1 cellular context compared by ENCODE assay signal in the genomic region with DNA sequence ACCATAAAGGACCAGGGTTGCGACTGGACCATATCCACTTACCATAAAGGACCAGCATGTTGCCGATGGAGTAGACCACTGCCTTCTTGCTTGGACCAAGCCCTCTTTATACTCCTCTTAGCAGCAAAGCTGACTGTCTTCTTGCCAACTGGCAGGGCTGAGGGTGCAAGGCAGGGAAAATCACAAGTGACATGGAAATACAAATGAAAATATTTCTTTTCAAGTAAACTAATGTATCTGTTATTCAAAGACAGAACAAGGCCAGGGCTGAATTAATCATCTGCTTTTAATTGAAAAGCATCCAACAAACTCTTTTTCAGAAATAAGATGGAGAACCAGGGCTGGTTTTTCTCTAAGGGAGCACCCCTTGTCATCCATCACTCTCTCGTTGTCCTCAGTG.
TF ChIP-seq lines count a peak whose summit lies in the region.

A gene (minus strand): TSS at position 99 of the 400 bp plus-strand sequence. CDS start 41 bp downstream, at position 58.

TF ChIP-seq in GM23338, 12 proteins besides CTCF, POLR2A, EP300 and RAD21 (continued from another document):
- TF ChIP-seq, protein P1, sequence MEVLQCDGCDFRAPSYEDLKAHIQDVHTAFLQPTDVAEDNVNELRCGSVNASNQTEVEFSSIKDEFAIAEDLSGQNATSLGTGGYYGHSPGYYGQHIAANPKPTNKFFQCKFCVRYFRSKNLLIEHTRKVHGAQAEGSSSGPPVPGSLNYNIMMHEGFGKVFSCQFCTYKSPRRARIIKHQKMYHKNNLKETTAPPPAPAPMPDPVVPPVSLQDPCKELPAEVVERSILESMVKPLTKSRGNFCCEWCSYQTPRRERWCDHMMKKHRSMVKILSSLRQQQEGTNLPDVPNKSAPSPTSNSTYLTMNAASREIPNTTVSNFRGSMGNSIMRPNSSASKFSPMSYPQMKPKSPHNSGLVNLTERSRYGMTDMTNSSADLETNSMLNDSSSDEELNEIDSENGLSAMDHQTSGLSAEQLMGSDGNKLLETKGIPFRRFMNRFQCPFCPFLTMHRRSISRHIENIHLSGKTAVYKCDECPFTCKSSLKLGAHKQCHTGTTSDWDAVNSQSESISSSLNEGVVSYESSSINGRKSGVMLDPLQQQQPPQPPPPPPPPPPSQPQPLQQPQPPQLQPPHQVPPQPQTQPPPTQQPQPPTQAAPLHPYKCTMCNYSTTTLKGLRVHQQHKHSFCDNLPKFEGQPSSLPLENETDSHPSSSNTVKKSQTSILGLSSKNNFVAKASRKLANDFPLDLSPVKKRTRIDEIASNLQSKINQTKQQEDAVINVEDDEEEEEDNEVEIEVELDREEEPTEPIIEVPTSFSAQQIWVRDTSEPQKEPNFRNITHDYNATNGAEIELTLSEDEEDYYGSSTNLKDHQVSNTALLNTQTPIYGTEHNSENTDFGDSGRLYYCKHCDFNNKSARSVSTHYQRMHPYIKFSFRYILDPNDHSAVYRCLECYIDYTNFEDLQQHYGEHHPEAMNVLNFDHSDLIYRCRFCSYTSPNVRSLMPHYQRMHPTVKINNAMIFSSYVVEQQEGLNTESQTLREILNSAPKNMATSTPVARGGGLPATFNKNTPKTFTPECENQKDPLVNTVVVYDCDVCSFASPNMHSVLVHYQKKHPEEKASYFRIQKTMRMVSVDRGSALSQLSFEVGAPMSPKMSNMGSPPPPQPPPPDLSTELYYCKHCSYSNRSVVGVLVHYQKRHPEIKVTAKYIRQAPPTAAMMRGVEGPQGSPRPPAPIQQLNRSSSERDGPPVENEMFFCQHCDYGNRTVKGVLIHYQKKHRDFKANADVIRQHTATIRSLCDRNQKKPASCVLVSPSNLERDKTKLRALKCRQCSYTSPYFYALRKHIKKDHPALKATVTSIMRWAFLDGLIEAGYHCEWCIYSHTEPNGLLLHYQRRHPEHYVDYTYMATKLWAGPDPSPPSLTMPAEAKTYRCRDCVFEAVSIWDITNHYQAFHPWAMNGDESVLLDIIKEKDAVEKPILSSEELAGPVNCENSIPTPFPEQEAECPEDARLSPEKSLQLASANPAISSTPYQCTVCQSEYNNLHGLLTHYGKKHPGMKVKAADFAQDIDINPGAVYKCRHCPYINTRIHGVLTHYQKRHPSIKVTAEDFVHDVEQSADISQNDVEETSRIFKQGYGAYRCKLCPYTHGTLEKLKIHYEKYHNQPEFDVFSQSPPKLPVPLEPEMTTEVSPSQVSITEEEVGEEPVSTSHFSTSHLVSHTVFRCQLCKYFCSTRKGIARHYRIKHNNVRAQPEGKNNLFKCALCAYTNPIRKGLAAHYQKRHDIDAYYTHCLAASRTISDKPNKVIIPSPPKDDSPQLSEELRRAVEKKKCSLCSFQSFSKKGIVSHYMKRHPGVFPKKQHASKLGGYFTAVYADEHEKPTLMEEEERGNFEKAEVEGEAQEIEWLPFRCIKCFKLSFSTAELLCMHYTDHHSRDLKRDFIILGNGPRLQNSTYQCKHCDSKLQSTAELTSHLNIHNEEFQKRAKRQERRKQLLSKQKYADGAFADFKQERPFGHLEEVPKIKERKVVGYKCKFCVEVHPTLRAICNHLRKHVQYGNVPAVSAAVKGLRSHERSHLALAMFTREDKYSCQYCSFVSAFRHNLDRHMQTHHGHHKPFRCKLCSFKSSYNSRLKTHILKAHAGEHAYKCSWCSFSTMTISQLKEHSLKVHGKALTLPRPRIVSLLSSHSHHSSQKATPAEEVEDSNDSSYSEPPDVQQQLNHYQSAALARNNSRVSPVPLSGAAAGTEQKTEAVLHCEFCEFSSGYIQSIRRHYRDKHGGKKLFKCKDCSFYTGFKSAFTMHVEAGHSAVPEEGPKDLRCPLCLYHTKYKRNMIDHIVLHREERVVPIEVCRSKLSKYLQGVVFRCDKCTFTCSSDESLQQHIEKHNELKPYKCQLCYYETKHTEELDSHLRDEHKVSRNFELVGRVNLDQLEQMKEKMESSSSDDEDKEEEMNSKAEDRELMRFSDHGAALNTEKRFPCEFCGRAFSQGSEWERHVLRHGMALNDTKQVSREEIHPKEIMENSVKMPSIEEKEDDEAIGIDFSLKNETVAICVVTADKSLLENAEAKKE (CRISPR knock-in tag; IDR thresholded peaks at IDR 0.05): no peak
- TF ChIP-seq STAT1 (IDR thresholded peaks at IDR 0.05; ENCODE audit: unreplicated experiment): no peak
- TF ChIP-seq, protein P2, sequence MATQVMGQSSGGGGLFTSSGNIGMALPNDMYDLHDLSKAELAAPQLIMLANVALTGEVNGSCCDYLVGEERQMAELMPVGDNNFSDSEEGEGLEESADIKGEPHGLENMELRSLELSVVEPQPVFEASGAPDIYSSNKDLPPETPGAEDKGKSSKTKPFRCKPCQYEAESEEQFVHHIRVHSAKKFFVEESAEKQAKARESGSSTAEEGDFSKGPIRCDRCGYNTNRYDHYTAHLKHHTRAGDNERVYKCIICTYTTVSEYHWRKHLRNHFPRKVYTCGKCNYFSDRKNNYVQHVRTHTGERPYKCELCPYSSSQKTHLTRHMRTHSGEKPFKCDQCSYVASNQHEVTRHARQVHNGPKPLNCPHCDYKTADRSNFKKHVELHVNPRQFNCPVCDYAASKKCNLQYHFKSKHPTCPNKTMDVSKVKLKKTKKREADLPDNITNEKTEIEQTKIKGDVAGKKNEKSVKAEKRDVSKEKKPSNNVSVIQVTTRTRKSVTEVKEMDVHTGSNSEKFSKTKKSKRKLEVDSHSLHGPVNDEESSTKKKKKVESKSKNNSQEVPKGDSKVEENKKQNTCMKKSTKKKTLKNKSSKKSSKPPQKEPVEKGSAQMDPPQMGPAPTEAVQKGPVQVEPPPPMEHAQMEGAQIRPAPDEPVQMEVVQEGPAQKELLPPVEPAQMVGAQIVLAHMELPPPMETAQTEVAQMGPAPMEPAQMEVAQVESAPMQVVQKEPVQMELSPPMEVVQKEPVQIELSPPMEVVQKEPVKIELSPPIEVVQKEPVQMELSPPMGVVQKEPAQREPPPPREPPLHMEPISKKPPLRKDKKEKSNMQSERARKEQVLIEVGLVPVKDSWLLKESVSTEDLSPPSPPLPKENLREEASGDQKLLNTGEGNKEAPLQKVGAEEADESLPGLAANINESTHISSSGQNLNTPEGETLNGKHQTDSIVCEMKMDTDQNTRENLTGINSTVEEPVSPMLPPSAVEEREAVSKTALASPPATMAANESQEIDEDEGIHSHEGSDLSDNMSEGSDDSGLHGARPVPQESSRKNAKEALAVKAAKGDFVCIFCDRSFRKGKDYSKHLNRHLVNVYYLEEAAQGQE (IDR thresholded peaks at IDR 0.05; ENCODE audit: unreplicated experiment): no peak
- no peak for TF ChIP-seq EZH2phosphoT487 (IDR thresholded peaks at IDR 0.05; ENCODE audit: unreplicated experiment)
- TF ChIP-seq POLR2AphosphoS5 (IDR thresholded peaks at IDR 0.05; ENCODE audit: low read depth): no peak
- TF ChIP-seq ZNF331 (CRISPR knock-in tag; IDR thresholded peaks at IDR 0.05; ENCODE audit: low read depth): no peak
- TF ChIP-seq, protein P3, sequence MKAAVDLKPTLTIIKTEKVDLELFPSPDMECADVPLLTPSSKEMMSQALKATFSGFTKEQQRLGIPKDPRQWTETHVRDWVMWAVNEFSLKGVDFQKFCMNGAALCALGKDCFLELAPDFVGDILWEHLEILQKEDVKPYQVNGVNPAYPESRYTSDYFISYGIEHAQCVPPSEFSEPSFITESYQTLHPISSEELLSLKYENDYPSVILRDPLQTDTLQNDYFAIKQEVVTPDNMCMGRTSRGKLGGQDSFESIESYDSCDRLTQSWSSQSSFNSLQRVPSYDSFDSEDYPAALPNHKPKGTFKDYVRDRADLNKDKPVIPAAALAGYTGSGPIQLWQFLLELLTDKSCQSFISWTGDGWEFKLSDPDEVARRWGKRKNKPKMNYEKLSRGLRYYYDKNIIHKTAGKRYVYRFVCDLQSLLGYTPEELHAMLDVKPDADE (IDR thresholded peaks at IDR 0.05): no peak
- no peak for TF ChIP-seq NANOG (IDR thresholded peaks at IDR 0.05; ENCODE audit: borderline replicate concordance)
- no peak for TF ChIP-seq CREB1 (CRISPR knock-in tag; IDR thresholded peaks at IDR 0.05; ENCODE audit: low read depth)
- TF ChIP-seq JUNB (IDR thresholded peaks at IDR 0.05; ENCODE audit: unreplicated experiment): no peak
